In genomic region chr21:37073417-37074194, GRCh38 we compare ENCODE assay signal across 8 cellular contexts. TPM values are rescaled to one million over a fixed set of nuclear protein-coding genes. Genes with fewer than 3 reads are reported as not detected.
A peak's percentile ranks its signal among the peaks of the same experiment; 100 is the strongest.
DNase-seq lines count a peak whose midpoint lies in the region; ATAC-seq and TF ChIP-seq lines count a peak whose summit lies in the region.

No MANE protein-coding gene starts in this region.

- DNase-seq in A172 (ENCODE audit: low spot score) (peak; percentile 28), NT2/D1 (ENCODE audit: low read depth, low spot score) (no peak), fibroblast of pulmonary artery (ENCODE audit: low read depth) (peak; percentile 51), substantia nigra (lab: John Stamatoyannopoulos, UW) (peak in 44 of 49 donors; percentile 38 to 93 (median 74))
- peak; percentile 54 for DNase-seq in activated T-helper 1 cell treated with anti-CD3 and anti-CD28 coated beads, Interleukin-12 subunit alpha, Interleukin-12 subunit beta, Interleukin-2, Interleukin-4 antibody, amounts not matched to agents 30 ng/mL and 10 ng/mL and 1 ng/mL, durations not matched to agents 14 hours and 24 hours and 36 hours (ENCODE audit: low spot score)

- H3K4me3 Mint-ChIP-seq in activated T-helper 1 cell treated with anti-CD3 and anti-CD28 coated beads, Interleukin-12 subunit alpha, Interleukin-12 subunit beta, Interleukin-2, Interleukin-4 antibody, amounts not matched to agents 30 ng/mL and 10 ng/mL and 1 ng/mL, durations not matched to agents 14 hours and 24 hours and 36 hours = peak overlapping the region; percentile 95

- peaks cover 50% of the 10 kb centered on the region for H3K4me1 Mint-ChIP-seq in activated T-helper 1 cell treated with anti-CD3 and anti-CD28 coated beads, Interleukin-12 subunit alpha, Interleukin-12 subunit beta, Interleukin-2, Interleukin-4 antibody, amounts not matched to agents 30 ng/mL and 10 ng/mL and 1 ng/mL, durations not matched to agents 14 hours and 24 hours and 36 hours (ENCODE audit: low read depth)

- peak overlapping the region; percentile 93 for H3K4me2 ChIP-seq in neural cell (ENCODE audit: low read length)

- peaks cover 4% of the 10 kb centered on the region for H4K20me1 ChIP-seq in neural cell (ENCODE audit: insufficient read depth)

- ATAC-seq in GM18502 (IDR thresholded peaks at IDR 0.05; ENCODE audit: poor library complexity, unreplicated experiment) (peak; percentile 38), HG03039 (IDR thresholded peaks at IDR 0.05; ENCODE audit: unreplicated experiment) (peak; percentile 23)

- peaks cover 20% of the 10 kb centered on the region for H3K36me3 Mint-ChIP-seq in activated T-helper 1 cell treated with anti-CD3 and anti-CD28 coated beads, Interleukin-12 subunit alpha, Interleukin-12 subunit beta, Interleukin-2, Interleukin-4 antibody, amounts not matched to agents 30 ng/mL and 10 ng/mL and 1 ng/mL, durations not matched to agents 14 hours and 24 hours and 36 hours (ENCODE audit: low read depth)

- peaks cover 11% of the 10 kb centered on the region for H3F3A ChIP-seq in neural cell (ENCODE audit: insufficient read depth, low read length, poor library complexity, severe bottlenecking)

- H3K27me3 ChIP-seq in NT2/D1 (ENCODE audit: insufficient read depth, insufficient read length) (peaks cover 17% of the 10 kb centered on the region), neural cell (ENCODE audit: insufficient read depth, low read depth, low read length) (no peaks in the 10 kb centered on the region)

- H3K27ac Mint-ChIP-seq in activated T-helper 1 cell treated with anti-CD3 and anti-CD28 coated beads, Interleukin-12 subunit alpha, Interleukin-12 subunit beta, Interleukin-2, Interleukin-4 antibody, amounts not matched to agents 30 ng/mL and 10 ng/mL and 1 ng/mL, durations not matched to agents 14 hours and 24 hours and 36 hours = peak overlapping the region; percentile 95

- H2AFZ ChIP-seq in neural cell (ENCODE audit: low read depth, low read length) = peak overlapping the region; percentile 58

- no peaks in the 10 kb centered on the region for H3K9me3 Mint-ChIP-seq in activated T-helper 1 cell treated with anti-CD3 and anti-CD28 coated beads, Interleukin-12 subunit alpha, Interleukin-12 subunit beta, Interleukin-2, Interleukin-4 antibody, amounts not matched to agents 30 ng/mL and 10 ng/mL and 1 ng/mL, durations not matched to agents 14 hours and 24 hours and 36 hours

- peaks cover 53% of the 10 kb centered on the region for H3K79me2 ChIP-seq in neural cell (replicated peaks; ENCODE audit: insufficient read depth, low read length)

- intact Hi-C loops in activated T-helper 1 cell treated with anti-CD3 and anti-CD28 coated beads, Interleukin-12 subunit alpha, Interleukin-12 subunit beta, Interleukin-2, Interleukin-4 antibody, amounts not matched to agents 30 ng/mL and 10 ng/mL and 1 ng/mL, durations not matched to agents 14 hours and 24 hours and 36 hours (cut with micrococcal nuclease) = loop anchor here (1.0 to 10.0 kb wide), 6 partner anchors 107 to 749 kb away; partner anchors contain the start of genes DYRK1A, HLCS, MORC3 and VPS26C

- no peaks in the 10 kb centered on the region for H3K9me2 ChIP-seq in neural cell (ENCODE audit: insufficient read depth, low read length)

- H3K4me1 ChIP-seq in NT2/D1 (ENCODE audit: insufficient read depth, insufficient read length) = peaks cover 11% of the 10 kb centered on the region

- H3K27ac ChIP-seq in neural cell (ENCODE audit: low read length) (peak overlapping the region; percentile 99), substantia nigra (ENCODE audit: low read depth, low read length, poor library complexity, severe bottlenecking) (peak overlapping the region; percentile 96)

- H3K9ac ChIP-seq in NT2/D1 (ENCODE audit: insufficient read length, low read depth) = peak overlapping the region; percentile 91
- H3K9ac ChIP-seq in neural cell (ENCODE audit: low read length) = peak overlapping the region; percentile 99

- H3K4me3 ChIP-seq in NT2/D1 (ENCODE audit: insufficient read length, low read depth) = peak overlapping the region; percentile 91
- H3K4me3 ChIP-seq in fibroblast of pulmonary artery (replicated peaks; ENCODE audit: low read depth, low read length) = peak overlapping the region; percentile 67
- peak overlapping the region; percentile 89 for H3K4me3 ChIP-seq in neural cell (ENCODE audit: low read length)

- peaks cover 2% of the 10 kb centered on the region for H3K27me3 Mint-ChIP-seq in activated T-helper 1 cell treated with anti-CD3 and anti-CD28 coated beads, Interleukin-12 subunit alpha, Interleukin-12 subunit beta, Interleukin-2, Interleukin-4 antibody, amounts not matched to agents 30 ng/mL and 10 ng/mL and 1 ng/mL, durations not matched to agents 14 hours and 24 hours and 36 hours (ENCODE audit: insufficient read depth)

- H3K9me3 ChIP-seq in NT2/D1 (ENCODE audit: insufficient read depth, low read length) (no peaks in the 10 kb centered on the region; the same call in 1 of the 2 replicates), neural cell (ENCODE audit: low read length) (no peaks in the 10 kb centered on the region)

- TF ChIP-seq RAD21 in neural cell (conservative IDR thresholded peaks at IDR 0.05) = peak; percentile 45

- H3K36me3 ChIP-seq in NT2/D1 (ENCODE audit: insufficient read depth, insufficient read length, low read length) (peaks cover 14% of the 10 kb centered on the region), neural cell (ENCODE audit: insufficient read depth, low read length) (no peaks in the 10 kb centered on the region)

- TF ChIP-seq CTCF in fibroblast of pulmonary artery (IDR thresholded peaks at IDR 0.05; ENCODE audit: low read length, missing control alignments) (no peak), neural cell (IDR thresholded peaks at IDR 0.05; ENCODE audit: poor library complexity, severe bottlenecking) (peak; percentile 54)

- TF ChIP-seq EP300 in neural cell (conservative IDR thresholded peaks at IDR 0.05; ENCODE audit: poor library complexity, severe bottlenecking) = peak; percentile 37

TF ChIP-seq in neural cell, 6 proteins besides CTCF, POLR2A, EP300 and RAD21:
- TF ChIP-seq REST (IDR thresholded peaks at IDR 0.05; ENCODE audit: borderline replicate concordance) (peak; percentile 41), TAF1 (IDR thresholded peaks at IDR 0.05; ENCODE audit: low read depth) (peak; percentile 58), MXI1 (conservative IDR thresholded peaks at IDR 0.05; ENCODE audit: poor library complexity, severe bottlenecking) (peak; percentile 78), EZH2 (IDR thresholded peaks at IDR 0.05; ENCODE audit: borderline replicate concordance, insufficient read depth, low read length, poor library complexity, severe bottlenecking) (no peak), POLR2AphosphoS5 (IDR thresholded peaks at IDR 0.05) (peak; percentile 91), SMC3 (conservative IDR thresholded peaks at IDR 0.05; ENCODE audit: poor library complexity) (peak; percentile 43)
TF ChIP-seq in neural cell: peak in this region for 5.

RNA-seq across cellular contexts. Expression of gene TTC3, which starts 0.6 kb away (rescaled TPM):
- total RNA-seq in A172 (2014; rRNA removed; shearing (Covaris generic)) = 127 and 147 TPM in 2 replicates
- 61.8 and 69.3 TPM in 2 replicates for total RNA-seq in activated T-helper 1 cell treated with anti-CD3 and anti-CD28 coated beads, Interleukin-12 subunit alpha, Interleukin-12 subunit beta, Interleukin-2, Interleukin-4 antibody, amounts not matched to agents 30 ng/mL and 10 ng/mL and 1 ng/mL, durations not matched to agents 14 hours and 24 hours and 36 hours
- 332 and 351 TPM in 2 replicates for polyA plus RNA-seq in neural cell
- polyA minus RNA-seq in neural cell = 1,130 and 1,254 TPM in 2 replicates

RNA-seq across cellular contexts. Expression of gene PIGP, which starts 0.7 kb away (rescaled TPM):
- total RNA-seq in A172 (2014; rRNA removed; shearing (Covaris generic)) = 22.3 and 28.6 TPM in 2 replicates
- total RNA-seq in activated T-helper 1 cell treated with anti-CD3 and anti-CD28 coated beads, Interleukin-12 subunit alpha, Interleukin-12 subunit beta, Interleukin-2, Interleukin-4 antibody, amounts not matched to agents 30 ng/mL and 10 ng/mL and 1 ng/mL, durations not matched to agents 14 hours and 24 hours and 36 hours = 18.2 and 20.1 TPM in 2 replicates
- polyA plus RNA-seq in neural cell = 32.1 and 38.5 TPM in 2 replicates
- polyA minus RNA-seq in neural cell = 5.4 and 7.2 TPM in 2 replicates
